8 cellular contexts compared by ENCODE assay signal in the genomic region with DNA sequence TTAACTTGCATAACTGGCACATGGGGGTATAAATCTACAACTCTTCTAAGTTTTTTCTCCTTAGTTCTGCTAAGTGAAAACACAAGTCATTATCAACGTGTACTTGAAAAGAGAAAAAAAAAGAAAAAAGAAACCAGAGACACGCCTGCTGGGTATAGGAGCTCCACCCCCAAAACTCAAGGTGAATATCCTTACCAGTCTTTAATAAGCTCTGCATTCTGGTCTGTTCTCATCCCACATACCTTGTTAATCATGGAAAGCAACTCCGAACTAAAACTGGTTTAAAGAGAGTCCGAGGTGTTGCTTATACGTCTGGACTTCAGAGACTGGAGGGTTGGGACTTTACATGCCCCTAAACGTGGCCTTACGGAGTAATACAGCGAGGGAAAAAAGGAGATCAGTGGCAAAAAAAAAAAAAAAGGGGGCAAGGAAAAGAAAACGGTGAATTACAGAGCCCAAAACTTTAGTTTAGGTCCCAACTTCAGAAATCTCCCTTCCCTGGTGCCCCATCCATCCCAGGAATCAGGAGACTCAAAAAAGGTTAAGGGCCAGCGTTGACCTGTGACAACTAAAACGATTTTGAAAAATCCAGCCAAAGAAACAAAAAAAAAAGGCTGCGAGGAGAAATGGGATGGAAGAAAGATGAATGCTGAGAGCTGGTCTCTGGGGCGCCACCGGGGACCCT. TPM values are rescaled to one million over a fixed set of nuclear protein-coding genes. Genes with fewer than 3 reads are reported as not detected.
DNase-seq lines count a peak whose midpoint lies in the region; ATAC-seq, FAIRE-seq and TF ChIP-seq lines count a peak whose summit lies in the region.

No MANE protein-coding gene starts in this region.

- FAIRE-seq in HTR-8/SVneo (lab: Jason Lieb, UNC) = no peak

- H3K27me3 ChIP-seq in uterus = no peaks in the 10 kb centered on the region

- no peaks in the 10 kb centered on the region for H3K9me3 ChIP-seq in SK-N-MC (ENCODE audit: low read depth, low read length)
- H3K9me3 ChIP-seq in mucosa of descending colon = no peaks in the 10 kb centered on the region
- H3K9me3 ChIP-seq in uterus = no peaks in the 10 kb centered on the region

- TF ChIP-seq CTCF in mucosa of descending colon (IDR thresholded peaks at IDR 0.05) (no peak), uterus (IDR thresholded peaks at IDR 0.05) (no peak)

- peaks cover 19% of the 10 kb centered on the region for H3K36me3 ChIP-seq in SK-N-MC (ENCODE audit: insufficient read depth, low read length)
- peaks cover 5% of the 10 kb centered on the region for H3K36me3 ChIP-seq in mucosa of descending colon (ENCODE audit: low read depth)
- H3K36me3 ChIP-seq in uterus = no peaks in the 10 kb centered on the region

- peak overlapping the region; percentile 55; the same call in 1 of the 2 replicates for H3K27ac ChIP-seq in SK-N-MC
- peak overlapping the region; percentile 85 to 90 for H3K27ac ChIP-seq in uterus

- H3K4me3 ChIP-seq in SK-N-MC (peak overlapping the region; percentile 91), mucosa of descending colon (peak overlapping the region; percentile 83), uterus (peak overlapping the region; percentile 63 to 96)

- peak; percentile 24 for DNase-seq in CD1c-positive myeloid dendritic cell (ENCODE audit: extremely low spot score)
- peak; percentile 46 for DNase-seq in HTR-8/SVneo (ENCODE audit: insufficient read length, low spot score)
- DNase-seq in SK-N-MC (ENCODE audit: low read depth, low spot score) = no peak
- peak; percentile 29 for DNase-seq in dedifferentiated amniotic fluid mesenchymal stem cell (ENCODE audit: extremely low spot score)
- DNase-seq in mucosa of descending colon = peak in 1 of 3 donors; percentile 61
- no peak for DNase-seq in uterus
- DNase-seq in 8988T = no peak

- no peak for TF ChIP-seq POLR2A in uterus (IDR thresholded peaks at IDR 0.05)

- H3K9ac ChIP-seq in SK-N-MC (ENCODE audit: insufficient read length) = peak overlapping the region; percentile 79

- intact Hi-C loops in mucosa of descending colon (cut with DNase I, micrococcal nuclease) = no loop called here
- intact Hi-C loops in uterus (cut with DNase I; ENCODE audit: low total_unique reads) = no loop called here

- H3K4me1 ChIP-seq in mucosa of descending colon (ENCODE audit: low read depth) = peaks cover 22% of the 10 kb centered on the region
- peaks cover 0 to 7% of the 10 kb centered on the region in 2 donors for H3K4me1 ChIP-seq in uterus

- ATAC-seq in GM18867 (IDR thresholded peaks at IDR 0.05; ENCODE audit: unreplicated experiment) (peak; percentile 27), mucosa of descending colon (no peak)

RNA-seq across cellular contexts. Expression of gene PGRMC2, which starts 1.0 kb away (rescaled TPM):
- total RNA-seq in mucosa of descending colon (10 to 100 TPM; 75.3 to 91.5 (median 81.6) TPM), uterus (10 to 100 TPM; 14.9 to 66.0 (median 37.6) TPM)

Comparison
In these comparisons a context has a peak if more than half of its experiments do, and no peak if none do; other contexts are left out.
1. DNase-seq: peak in CD1c-positive myeloid dendritic cell (single experiment), HTR-8/SVneo (single experiment) and dedifferentiated amniotic fluid mesenchymal stem cell (single experiment); none in SK-N-MC (single experiment), uterus (0 of 2) and 8988T (single experiment).
2. Peak in every context shown above with its lines, with median percentiles within 50 percentile points of each other: H3K4me3 ChIP-seq.